12 cellular contexts compared by ENCODE assay signal in the genomic region with DNA sequence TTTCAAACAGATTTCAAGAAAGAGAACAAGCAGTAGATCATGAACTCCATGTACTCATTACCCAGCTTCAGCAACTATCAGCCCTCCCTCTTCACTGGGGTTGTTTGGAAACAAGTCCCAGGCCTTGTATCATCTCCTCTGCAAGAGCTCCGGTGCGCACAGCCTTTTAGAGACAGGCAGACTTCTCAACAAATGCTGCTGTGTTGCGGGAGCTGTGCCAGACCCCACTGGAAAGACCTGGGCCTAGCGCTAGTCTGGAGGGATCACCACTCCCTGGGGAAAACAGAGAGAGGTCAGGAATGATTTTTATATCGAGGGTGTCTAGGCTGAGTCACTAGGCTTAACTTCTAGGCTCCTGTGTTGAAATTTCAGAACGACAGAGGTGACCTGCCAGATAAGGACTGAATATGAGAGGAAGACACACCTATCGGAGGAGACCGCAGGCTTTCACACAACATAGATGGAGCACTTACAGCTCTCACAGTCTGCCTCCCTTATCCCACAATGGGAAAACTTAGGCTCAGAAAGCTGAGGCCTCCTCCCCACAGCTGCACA.
"Had no signal": no experiment of that assay in that cellular context is flagged by ENCODE, and none has a peak within 500 bp of the region (broad histone marks: within the 10 kb centered on the region; RNA-seq: fewer than 3 reads in every experiment).

No MANE protein-coding gene starts in this region.

- H3K4me3 ChIP-seq: right atrium auricular region, transverse colon had no signal

- H3K27ac ChIP-seq: parathyroid adenoma, right atrium auricular region, transverse colon, VCaP had no signal

- H2AFZ ChIP-seq: parathyroid adenoma had no signal

- H3K36me3 ChIP-seq: right atrium auricular region, transverse colon had no signal

- H3K79me2 ChIP-seq: parathyroid adenoma had no signal

- H3K27me3 ChIP-seq: right atrium auricular region, transverse colon had no signal

- H3K9me3 Mint-ChIP-seq: activated naive CD8-positive, alpha-beta T cell treated with anti-CD3 and anti-CD28 coated beads, Interleukin-2, amount 10 ng/mL, durations not matched to agents 7 days and 5 days; naive thymus-derived CD4-positive, alpha-beta T cell had no signal

- H3K4me1 ChIP-seq: parathyroid adenoma, transverse colon had no signal

- ATAC-seq: activated CD4-positive, alpha-beta T cell treated with anti-CD3 and anti-CD28 coated beads for 36 hours; activated CD8-positive, alpha-beta T cell treated with anti-CD3 and anti-CD28 coated beads, Interleukin-2, amount 10 ng/mL, durations not matched to agents 7 days and 5 days; naive thymus-derived CD4-positive, alpha-beta T cell had no signal

- DNase-seq: activated CD4-positive, alpha-beta T cell treated with anti-CD3 and anti-CD28 coated beads for 36 hours; activated CD8-positive, alpha-beta memory T cell treated with anti-CD3 and anti-CD28 coated beads, Interleukin-2, amount 50 U/mL, for 48 hours; activated CD8-positive, alpha-beta T cell treated with anti-CD3 and anti-CD28 coated beads, Interleukin-2, amount 10 ng/mL, durations not matched to agents 7 days and 5 days; activated naive CD8-positive, alpha-beta T cell treated with anti-CD3 and anti-CD28 coated beads, Interleukin-2, amount 10 ng/mL, durations not matched to agents 7 days and 5 days; central memory CD4-positive, alpha-beta T cell; naive thymus-derived CD4-positive, alpha-beta T cell; small intestine; T1000; transverse colon had no signal

- H3K9me3 ChIP-seq: right atrium auricular region, transverse colon had no signal

- H3K4me1 Mint-ChIP-seq: activated CD4-positive, alpha-beta T cell treated with anti-CD3 and anti-CD28 coated beads for 36 hours; activated naive CD8-positive, alpha-beta T cell treated with anti-CD3 and anti-CD28 coated beads, Interleukin-2, amount 10 ng/mL, durations not matched to agents 7 days and 5 days; naive thymus-derived CD4-positive, alpha-beta T cell had no signal

- H3K4me3 Mint-ChIP-seq: activated CD4-positive, alpha-beta T cell treated with anti-CD3 and anti-CD28 coated beads for 36 hours; activated CD8-positive, alpha-beta T cell treated with anti-CD3 and anti-CD28 coated beads, Interleukin-2, amount 10 ng/mL, durations not matched to agents 7 days and 5 days; activated naive CD8-positive, alpha-beta T cell treated with anti-CD3 and anti-CD28 coated beads, Interleukin-2, amount 10 ng/mL, durations not matched to agents 7 days and 5 days; naive thymus-derived CD4-positive, alpha-beta T cell had no signal

- H3K27ac Mint-ChIP-seq: activated CD4-positive, alpha-beta T cell treated with anti-CD3 and anti-CD28 coated beads for 36 hours; activated CD8-positive, alpha-beta T cell treated with anti-CD3 and anti-CD28 coated beads, Interleukin-2, amount 10 ng/mL, durations not matched to agents 7 days and 5 days; activated naive CD8-positive, alpha-beta T cell treated with anti-CD3 and anti-CD28 coated beads, Interleukin-2, amount 10 ng/mL, durations not matched to agents 7 days and 5 days; naive thymus-derived CD4-positive, alpha-beta T cell had no signal

- H3K36me3 Mint-ChIP-seq: activated naive CD8-positive, alpha-beta T cell treated with anti-CD3 and anti-CD28 coated beads, Interleukin-2, amount 10 ng/mL, durations not matched to agents 7 days and 5 days; naive thymus-derived CD4-positive, alpha-beta T cell had no signal
